In genomic region chr1:2000850-2001249, GRCh38 we compare ENCODE assay signal across 22 cellular contexts. TPM values are rescaled to one million over a fixed set of nuclear protein-coding genes. Genes with fewer than 3 reads are reported as not detected.
DNase-seq lines count a peak whose midpoint lies in the region; ATAC-seq, FAIRE-seq and TF ChIP-seq lines count a peak whose summit lies in the region.
"Had no signal": no experiment of that assay in that cellular context is flagged by ENCODE, and none has a peak within 500 bp of the region (broad histone marks: within the 10 kb centered on the region; RNA-seq: fewer than 3 reads in every experiment).

No MANE protein-coding gene starts in this region.

- no peak for FAIRE-seq in K562 (lab: Jason Lieb, UNC)
- FAIRE-seq: G401.6, GM12891, GM19239, HepG2 had no signal

- H3K4me3 ChIP-seq in Caco-2 (ENCODE audit: low read depth, low read length) (no peak overlapping the region), K562 (no peak overlapping the region), osteoblast (ENCODE audit: insufficient read depth, low read length) (no peak overlapping the region), stomach (no peak overlapping the region)
- H3K4me3 ChIP-seq: BLaER1 had no signal

- H3K4me1 ChIP-seq in Caco-2, result peaks cover 7% of the 10 kb centered on the region
- H3K4me1 ChIP-seq in K562 (replicated peaks in 1 of 2; ENCODE audit: control insufficient read depth in 2 of 2, insufficient read depth in 2 of 2, low read length in 2 of 2), result peaks cover 11% of the 10 kb centered on the region in 2 experiments
- H3K4me1 ChIP-seq in osteoblast (ENCODE audit: insufficient read depth, low read length), result no peaks in the 10 kb centered on the region
- peaks cover 0 to 8% (median 7%) of the 10 kb centered on the region in 4 donors for H3K4me1 ChIP-seq in stomach

- no peak overlapping the region for H3K27ac ChIP-seq in K562 (ENCODE audit: extremely low read depth, low read depth, low read length)
- no peak overlapping the region for H3K27ac ChIP-seq in osteoblast (ENCODE audit: low read depth, low read length)
- H3K27ac ChIP-seq in stomach, result no peak overlapping the region
- H3K27ac ChIP-seq: BLaER1 had no signal

- H4K20me1 ChIP-seq in K562 (replicated peaks; ENCODE audit: control insufficient read depth, insufficient read depth, low read length), result no peaks in the 10 kb centered on the region
- no peaks in the 10 kb centered on the region for H4K20me1 ChIP-seq in osteoblast (ENCODE audit: insufficient read depth, low read length)
- H4K20me1 ChIP-seq: BLaER1 had no signal

- intact Hi-C loops in Caco-2 (cut with micrococcal nuclease; ENCODE audit: unreplicated experiment), result loop anchor here (5.0 kb wide), 1 partner anchor 46 kb away; no protein-coding TSS in a partner anchor
- intact Hi-C loops in K562 (cut with micrococcal nuclease), result no loop called here
- intact Hi-C loops in stomach (cut with DNase I; ENCODE audit: low total_unique reads), result no loop called here

- POLR2A ChIA-PET in Caco-2 (lab: Charles Lee) (no interaction called here), K562 (lab: Yijun Ruan, JAX) (interaction anchor here (0.6 to 1.1 kb wide), 3 partner anchors 15 to 221 kb away, joined by 3 to 4 read pairs (median 3); no protein-coding TSS in a partner anchor)

- TF ChIP-seq POLR2A in K562 (conservative IDR thresholded peaks at IDR 0.05) (no peak), stomach (IDR thresholded peaks at IDR 0.05) (no peak)

- H3K9ac ChIP-seq in K562 (ENCODE audit: insufficient read depth in 1 of 2, low read depth in 2 of 2, low read length in 2 of 2), result no peak overlapping the region
- H3K9ac ChIP-seq: BLaER1 had no signal

- no peaks in the 10 kb centered on the region for H3K36me3 Mint-ChIP-seq in activated naive CD8-positive, alpha-beta T cell treated with anti-CD3 and anti-CD28 coated beads, Interleukin-2, amount 50 U/mL, for 24 hours (ENCODE audit: low read depth)
- no peaks in the 10 kb centered on the region for H3K36me3 Mint-ChIP-seq in activated naive CD8-positive, alpha-beta T cell treated with anti-CD3 and anti-CD28 coated beads for 36 hours
- H3K36me3 Mint-ChIP-seq in Caco-2 (ENCODE audit: insufficient read depth, unreplicated experiment), result no peaks in the 10 kb centered on the region
- H3K36me3 Mint-ChIP-seq: CD8-positive, alpha-beta T cell; IgD-negative memory B cell had no signal

- H2AFZ ChIP-seq in K562 (ENCODE audit: low read depth, low read length) (no peak overlapping the region), osteoblast (ENCODE audit: low read length) (no peak overlapping the region)

- H3K79me2 ChIP-seq in K562 (ENCODE audit: control insufficient read depth, insufficient read depth, low read length) (no peaks in the 10 kb centered on the region), osteoblast (ENCODE audit: insufficient read depth, low read length) (no peaks in the 10 kb centered on the region)

- H3K27me3 Mint-ChIP-seq in activated naive CD8-positive, alpha-beta T cell treated with anti-CD3 and anti-CD28 coated beads, Interleukin-2, amount 50 U/mL, for 24 hours, result peaks cover 50% of the 10 kb centered on the region
- H3K27me3 Mint-ChIP-seq in activated naive CD8-positive, alpha-beta T cell treated with anti-CD3 and anti-CD28 coated beads for 36 hours, result peaks cover 57% of the 10 kb centered on the region
- H3K27me3 Mint-ChIP-seq in Caco-2 (ENCODE audit: insufficient read depth, unreplicated experiment), result no peaks in the 10 kb centered on the region

- H3K27ac Mint-ChIP-seq in activated naive CD8-positive, alpha-beta T cell treated with anti-CD3 and anti-CD28 coated beads, Interleukin-2, amount 50 U/mL, for 24 hours, result no peak overlapping the region
- no peak overlapping the region for H3K27ac Mint-ChIP-seq in activated naive CD8-positive, alpha-beta T cell treated with anti-CD3 and anti-CD28 coated beads for 36 hours
- H3K27ac Mint-ChIP-seq in Caco-2 (ENCODE audit: unreplicated experiment), result peak overlapping the region; percentile 74
- H3K27ac Mint-ChIP-seq: CD8-positive, alpha-beta T cell; IgD-negative memory B cell had no signal

- no peak for DNase-seq in activated naive CD8-positive, alpha-beta T cell treated with anti-CD3 and anti-CD28 coated beads, Interleukin-2, amount 50 U/mL, for 24 hours
- DNase-seq in activated naive CD8-positive, alpha-beta T cell treated with anti-CD3 and anti-CD28 coated beads for 36 hours, result no peak
- DNase-seq in Caco-2 (no peak), K562 (ENCODE audit: extremely low read depth in 1 of 4, low spot score in 3 of 4) (no peak), osteoblast (ENCODE audit: insufficient read length, low spot score, missing footprints) (peak; percentile 21), stomach (no peak), GM19240 (ENCODE audit: insufficient read length, low spot score) (no peak)
- DNase-seq: 8988T; CD8-positive, alpha-beta T cell; DMS 273 treated with DMSO at 0.1 percent for 48 hours; DMS53; GOT3; H7 had no signal

- H3K36me3 ChIP-seq in Caco-2 (ENCODE audit: control insufficient read depth, insufficient read depth, low read length) (no peaks in the 10 kb centered on the region), K562 (ENCODE audit: control insufficient read depth, insufficient read depth, low read length) (no peaks in the 10 kb centered on the region), osteoblast (ENCODE audit: insufficient read depth, low read length) (no peaks in the 10 kb centered on the region), stomach (no peaks in the 10 kb centered on the region)
- H3K36me3 ChIP-seq: BLaER1 had no signal

- H3K4me2 ChIP-seq in K562 (ENCODE audit: insufficient read depth, low read length) (no peak overlapping the region), osteoblast (ENCODE audit: insufficient read depth, low read length) (no peak overlapping the region)
- H3K4me2 ChIP-seq: BLaER1 had no signal

- no TSS peak for BruUV-seq in Caco-2 (replicated peaks; lab: Mats Ljungman, UMichigan)
- BruUV-seq in K562 (replicated peaks; lab: Mats Ljungman, UMichigan), result no TSS peak

- no peaks in the 10 kb centered on the region for H3K9me3 ChIP-seq in Caco-2
- no peaks in the 10 kb centered on the region for H3K9me3 ChIP-seq in K562 (replicated peaks; ENCODE audit: control insufficient read depth, insufficient read depth, low read depth, low read length)
- no peaks in the 10 kb centered on the region for H3K9me3 ChIP-seq in osteoblast (ENCODE audit: low read depth, low read length)
- no peaks in the 10 kb centered on the region for H3K9me3 ChIP-seq in stomach
- H3K9me3 ChIP-seq: BLaER1 had no signal

- peak; percentile 15 for ATAC-seq in activated naive CD8-positive, alpha-beta T cell treated with anti-CD3 and anti-CD28 coated beads, Interleukin-2, amount 50 U/mL, for 24 hours
- peak; percentile 4; the same call in 2 of the 3 replicates for ATAC-seq in K562
- ATAC-seq in GM19463 (IDR thresholded peaks at IDR 0.05; ENCODE audit: unreplicated experiment), result no peak
- ATAC-seq: CD8-positive, alpha-beta T cell; HepG2 had no signal

- H3K27me3 ChIP-seq in Caco-2 (replicated peaks; ENCODE audit: control insufficient read depth, insufficient read depth, low read length) (no peaks in the 10 kb centered on the region), K562 (ENCODE audit: control insufficient read depth in 2 of 2, insufficient read depth in 2 of 2, low read length in 2 of 2) (peaks cover 23 to 51% of the 10 kb centered on the region in 2 experiments), osteoblast (ENCODE audit: insufficient read depth, low read length) (peaks cover 29% of the 10 kb centered on the region), stomach (peaks cover 0 to 80% (median 24%) of the 10 kb centered on the region in 3 donors)

- CTCF ChIA-PET in Caco-2 (lab: Charles Lee) (interaction anchor here (1.6 kb wide), 1 partner anchor 46 kb away, joined by 7 read pairs; no protein-coding TSS in a partner anchor), K562 (lab: Yijun Ruan, JAX; ENCODE audit: low intra/inter-chr PET ratio) (no interaction called here)

- in situ Hi-C loops in K562 (cut with MboI), result no loop called here

- H3K4me3 Mint-ChIP-seq in activated naive CD8-positive, alpha-beta T cell treated with anti-CD3 and anti-CD28 coated beads, Interleukin-2, amount 50 U/mL, for 24 hours, result no peak overlapping the region
- no peak overlapping the region for H3K4me3 Mint-ChIP-seq in activated naive CD8-positive, alpha-beta T cell treated with anti-CD3 and anti-CD28 coated beads for 36 hours
- no peak overlapping the region for H3K4me3 Mint-ChIP-seq in Caco-2 (ENCODE audit: unreplicated experiment)
- H3K4me3 Mint-ChIP-seq: CD8-positive, alpha-beta T cell; IgD-negative memory B cell had no signal

- 50% methylated on average over 8 of the region's 9 CpGs for WGBS in K562 (ENCODE audit: insufficient coverage, low coverage, missing lambda C conversion rate)
- WGBS in stomach, 5 donors, result 83 to 90% (median 88%) methylated on average over 9 of the region's 9 CpGs

- no peaks in the 10 kb centered on the region for H3K9me1 ChIP-seq in K562 (ENCODE audit: control insufficient read depth, insufficient read depth, low read length)

- TF ChIP-seq EP300 in K562 (IDR thresholded peaks at IDR 0.05; ENCODE audit: low read length), result no peak
- no peak for TF ChIP-seq EP300 in stomach (IDR thresholded peaks at IDR 0.05)

- TF ChIP-seq RAD21 in K562 (CRISPR knock-in tag; conservative IDR thresholded peaks at IDR 0.05 in 1 of 2, IDR thresholded peaks at IDR 0.05 in 1 of 2), result no peak

- peaks cover 4% of the 10 kb centered on the region for H3K4me1 Mint-ChIP-seq in activated naive CD8-positive, alpha-beta T cell treated with anti-CD3 and anti-CD28 coated beads, Interleukin-2, amount 50 U/mL, for 24 hours
- H3K4me1 Mint-ChIP-seq in activated naive CD8-positive, alpha-beta T cell treated with anti-CD3 and anti-CD28 coated beads for 36 hours, result peaks cover 5% of the 10 kb centered on the region
- no peaks in the 10 kb centered on the region for H3K4me1 Mint-ChIP-seq in Caco-2 (ENCODE audit: low read depth, unreplicated experiment)

- TF ChIP-seq CTCF in Caco-2 (IDR thresholded peaks at IDR 0.05; ENCODE audit: insufficient read depth in 1 of 2, low read depth in 1 of 2, low read length in 1 of 2, severe bottlenecking in 1 of 2, unreplicated experiment in 1 of 2) (no peak), K562 (IDR thresholded peaks at IDR 0.05 in 2 of 3, conservative IDR thresholded peaks at IDR 0.05 in 1 of 3; ENCODE audit: insufficient read depth in 2 of 3, low read depth in 1 of 3, low read length in 3 of 3) (no peak), osteoblast (IDR thresholded peaks at IDR 0.05; ENCODE audit: extremely low read depth, low read depth, low read length) (no peak), stomach (IDR thresholded peaks at IDR 0.05) (no peak)

- H3K9me3 Mint-ChIP-seq in activated naive CD8-positive, alpha-beta T cell treated with anti-CD3 and anti-CD28 coated beads, Interleukin-2, amount 50 U/mL, for 24 hours, result no peaks in the 10 kb centered on the region
- H3K9me3 Mint-ChIP-seq in activated naive CD8-positive, alpha-beta T cell treated with anti-CD3 and anti-CD28 coated beads for 36 hours, result no peaks in the 10 kb centered on the region
- H3K9me3 Mint-ChIP-seq in Caco-2 (ENCODE audit: unreplicated experiment), result no peaks in the 10 kb centered on the region
- H3K9me3 Mint-ChIP-seq: CD8-positive, alpha-beta T cell; IgD-negative memory B cell had no signal

RNA-seq across cellular contexts. Expression of gene CFAP74, which starts 2.7 kb away (rescaled TPM):
- under 1 TPM; 0.31 to 0.46 TPM for total RNA-seq in activated naive CD8-positive, alpha-beta T cell treated with anti-CD3 and anti-CD28 coated beads for 36 hours
- total RNA-seq in Caco-2 (2022), result not detected in 2 replicates
- not detected in 2 replicates for total RNA-seq in K562 (2011; cell fraction: chromatin; rRNA removed; ENCODE audit: low replicate concordance)
- total RNA-seq in K562 (2011; cell fraction: nucleolus; rRNA removed), result not detected in 2 replicates
- total RNA-seq in K562 (2011; cell fraction: nucleoplasm; rRNA removed), result not detected in 2 replicates
- total RNA-seq in K562 (2014; rRNA removed), result 0.04 and 0.05 TPM in 2 replicates
- total RNA-seq in K562 (2014; rRNA removed; fragmentation: Illumina TruSeq; extraction: Trizol), result 0.15 and 0.41 TPM in 2 replicates
- 0.08 TPM in 1 of 2 replicates, not detected in the other for total RNA-seq in K562 (2015; rRNA removed; fragmentation: Illumina TruSeq; extraction: Trizol)
- not detected in 2 replicates for total RNA-seq in K562 (2021)
- polyA plus RNA-seq in K562 (2011; rRNA removed), result not detected in 2 replicates
- polyA plus RNA-seq in K562 (2011; cell fraction: cytosol; rRNA removed), result not detected in 2 replicates
- polyA plus RNA-seq in K562 (2011; cell fraction: nucleus; rRNA removed), result not detected in 2 replicates
- polyA plus RNA-seq in K562 (2012), result 0.05 and 2.2 TPM in 2 replicates
- polyA plus RNA-seq in K562 (2014; fragmentation: Illumina TruSeq; extraction: Trizol), result not detected in 2 replicates
- polyA plus RNA-seq in K562 (2014; fragmentation: Nextera tagmentation; extraction: Ambion mirVana), result not detected
- 0.03 and 0.04 TPM in 2 replicates for polyA plus RNA-seq in K562 (2014; rRNA removed)
- not detected in 2 replicates for polyA minus RNA-seq in K562 (2011; rRNA and poly(A)+ RNA removed)
- polyA minus RNA-seq in K562 (2011; cell fraction: cytosol; rRNA and poly(A)+ RNA removed), result not detected in 2 replicates
- polyA minus RNA-seq in K562 (2011; cell fraction: nucleus; rRNA and poly(A)+ RNA removed), result not detected in 2 replicates
- not detected in 2 replicates for total RNA-seq in osteoblast
- under 1 TPM in 1 of 5 donors, not detected in 4; under 0.01 TPM for total RNA-seq in stomach
- not detected for polyA plus RNA-seq in stomach
- total RNA-seq: A673; CD8-positive, alpha-beta T cell; H7 had no signal
- polyA plus RNA-seq: AG04450, IgD-negative memory B cell had no signal

RNA-seq across cellular contexts. Expression of gene GABRD, which starts 18.3 kb away (rescaled TPM):
- not detected for total RNA-seq in activated naive CD8-positive, alpha-beta T cell treated with anti-CD3 and anti-CD28 coated beads for 36 hours
- 0.16 and 0.34 TPM in 2 replicates for total RNA-seq in Caco-2 (2022)
- not detected in 2 replicates for total RNA-seq in K562 (2011; cell fraction: chromatin; rRNA removed; ENCODE audit: low replicate concordance)
- not detected in 2 replicates for total RNA-seq in K562 (2011; cell fraction: nucleolus; rRNA removed)
- total RNA-seq in K562 (2011; cell fraction: nucleoplasm; rRNA removed), result not detected in 2 replicates
- not detected in 2 replicates for total RNA-seq in K562 (2014; rRNA removed)
- total RNA-seq in K562 (2014; rRNA removed; fragmentation: Illumina TruSeq; extraction: Trizol), result 0.07 TPM in 1 of 2 replicates, not detected in the other
- not detected in 2 replicates for total RNA-seq in K562 (2015; rRNA removed; fragmentation: Illumina TruSeq; extraction: Trizol)
- total RNA-seq in K562 (2021), result not detected in 2 replicates
- polyA plus RNA-seq in K562 (2011; rRNA removed), result not detected in 2 replicates
- polyA plus RNA-seq in K562 (2011; cell fraction: cytosol; rRNA removed), result not detected in 2 replicates
- polyA plus RNA-seq in K562 (2011; cell fraction: nucleus; rRNA removed), result not detected in 2 replicates
- 0.04 and 0.07 TPM in 2 replicates for polyA plus RNA-seq in K562 (2012)
- not detected in 2 replicates for polyA plus RNA-seq in K562 (2014; fragmentation: Illumina TruSeq; extraction: Trizol)
- not detected for polyA plus RNA-seq in K562 (2014; fragmentation: Nextera tagmentation; extraction: Ambion mirVana)
- not detected in 2 replicates for polyA plus RNA-seq in K562 (2014; rRNA removed)
- polyA minus RNA-seq in K562 (2011; rRNA and poly(A)+ RNA removed), result not detected in 2 replicates
- polyA minus RNA-seq in K562 (2011; cell fraction: cytosol; rRNA and poly(A)+ RNA removed), result not detected in 2 replicates
- not detected in 2 replicates for polyA minus RNA-seq in K562 (2011; cell fraction: nucleus; rRNA and poly(A)+ RNA removed)
- not detected in 2 replicates for total RNA-seq in osteoblast
- total RNA-seq in stomach, result 1 to 10 TPM in 1 of 5 donors, not detected in 4; 1.5 TPM
- polyA plus RNA-seq in stomach, result under 1 TPM in 2 of 3 donors, not detected in 1; 0.50 to 0.95 TPM
- total RNA-seq: A673, HepG2 had no signal
- polyA plus RNA-seq: AG04450, HepG2, IgD-negative memory B cell had no signal

RNA-seq across cellular contexts. Expression of gene PRKCZ, which starts 49.4 kb away (rescaled TPM):
- 10 to 100 TPM; 11.1 to 13.0 TPM for total RNA-seq in activated naive CD8-positive, alpha-beta T cell treated with anti-CD3 and anti-CD28 coated beads for 36 hours
- total RNA-seq in Caco-2 (2022), result 45.9 and 48.7 TPM in 2 replicates
- total RNA-seq in K562 (2011; cell fraction: chromatin; rRNA removed; ENCODE audit: low replicate concordance), result 5.9 and 8.3 TPM in 2 replicates
- total RNA-seq in K562 (2011; cell fraction: nucleolus; rRNA removed), result 4.3 and 5.5 TPM in 2 replicates
- total RNA-seq in K562 (2011; cell fraction: nucleoplasm; rRNA removed), result 4.7 and 5.4 TPM in 2 replicates
- total RNA-seq in K562 (2014; rRNA removed), result 1.6 and 2.3 TPM in 2 replicates
- total RNA-seq in K562 (2014; rRNA removed; fragmentation: Illumina TruSeq; extraction: Trizol), result 0.45 and 0.84 TPM in 2 replicates
- 0.69 and 0.83 TPM in 2 replicates for total RNA-seq in K562 (2015; rRNA removed; fragmentation: Illumina TruSeq; extraction: Trizol)
- 3.1 and 3.5 TPM in 2 replicates for total RNA-seq in K562 (2021)
- polyA plus RNA-seq in K562 (2011; rRNA removed), result 1.7 and 1.9 TPM in 2 replicates
- polyA plus RNA-seq in K562 (2011; cell fraction: cytosol; rRNA removed), result 0.87 and 2.2 TPM in 2 replicates
- 5.3 and 9.5 TPM in 2 replicates for polyA plus RNA-seq in K562 (2011; cell fraction: nucleus; rRNA removed)
- polyA plus RNA-seq in K562 (2012), result 1.2 and 4.5 TPM in 2 replicates
- polyA plus RNA-seq in K562 (2014; fragmentation: Illumina TruSeq; extraction: Trizol), result 1.3 TPM in 2 replicates
- under 1 TPM; 0.07 to 0.25 TPM for polyA plus RNA-seq in K562 (2014; fragmentation: Nextera tagmentation; extraction: Ambion mirVana)
- polyA plus RNA-seq in K562 (2014; rRNA removed), result 2.3 and 2.9 TPM in 2 replicates
- 0.60 and 1.4 TPM in 2 replicates for polyA minus RNA-seq in K562 (2011; rRNA and poly(A)+ RNA removed)
- 1.5 and 1.8 TPM in 2 replicates for polyA minus RNA-seq in K562 (2011; cell fraction: cytosol; rRNA and poly(A)+ RNA removed)
- polyA minus RNA-seq in K562 (2011; cell fraction: nucleus; rRNA and poly(A)+ RNA removed), result 0.81 and 1.7 TPM in 2 replicates
- 0.29 and 0.72 TPM in 2 replicates for total RNA-seq in osteoblast
- 10 to 100 TPM; 11.1 to 55.8 (median 21.3) TPM for total RNA-seq in stomach
- 10 to 100 TPM; 23.7 to 38.8 (median 27.3) TPM for polyA plus RNA-seq in stomach
